Comparison of ENCODE assay signal across 12 cellular contexts in the genomic region with DNA sequence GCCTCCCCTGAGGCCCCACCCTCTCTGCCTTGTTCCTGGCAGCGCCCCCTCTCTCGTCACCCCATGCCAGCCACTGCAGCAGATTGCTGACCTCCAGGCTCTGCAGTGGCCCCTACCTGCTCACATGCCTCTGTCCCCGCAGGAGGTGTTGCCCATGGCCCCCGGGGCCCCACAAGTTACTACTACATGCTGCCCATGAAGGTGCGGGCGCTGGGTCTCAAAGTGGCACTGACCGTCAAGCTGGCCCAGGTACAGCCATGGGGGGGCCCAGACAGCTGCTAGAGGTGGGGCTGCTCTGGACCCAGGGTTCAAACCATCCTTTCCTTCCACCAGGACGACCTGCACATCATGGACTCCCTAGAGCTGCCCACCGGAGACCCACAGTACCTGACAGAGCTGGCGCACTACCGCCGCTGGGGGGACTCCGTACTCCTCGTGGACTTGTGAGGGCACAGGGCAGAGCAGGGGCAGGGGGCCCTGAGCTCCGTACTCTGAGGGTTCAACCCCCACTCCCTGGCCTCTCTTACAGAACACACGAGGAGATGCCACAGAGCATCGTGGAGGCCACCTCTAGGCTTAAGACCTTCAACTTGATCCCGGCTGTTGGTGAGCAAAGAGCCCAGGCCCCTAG. TPM values are rescaled to one million over a fixed set of nuclear protein-coding genes. Genes with fewer than 3 reads are reported as not detected.
DNase-seq lines count a peak whose midpoint lies in the region; ATAC-seq and TF ChIP-seq lines count a peak whose summit lies in the region.
"Had no signal": no experiment of that assay in that cellular context is flagged by ENCODE, and none has a peak within 500 bp of the region (broad histone marks: within the 10 kb centered on the region; RNA-seq: fewer than 3 reads in every experiment).

No MANE protein-coding gene starts in this region.

- H3K4me1 Mint-ChIP-seq in natural killer cell treated with Interleukin-12 subunit alpha and Interleukin-12 subunit beta and Interleukin-15 and Interleukin-18, amount 100 ng/mL, for 72 hours (ENCODE audit: low read depth in 2 of 2) = peaks cover 8 to 10% of the 10 kb centered on the region in 2 donors
- H3K4me1 Mint-ChIP-seq in natural killer cell (peaks cover 0 to 15% of the 10 kb centered on the region in 2 donors), endothelial cell (ENCODE audit: unreplicated experiment) (no peaks in the 10 kb centered on the region)
- H3K4me1 Mint-ChIP-seq in activated naive CD4-positive, alpha-beta T cell treated with anti-CD3 and anti-CD28 coated beads for 36 hours (ENCODE audit: low read depth) = peaks cover 36% of the 10 kb centered on the region
- H3K4me1 Mint-ChIP-seq in activated naive CD4-positive, alpha-beta T cell treated with anti-CD3 and anti-CD28 coated beads, Interleukin-2, amount 10 ng/mL, durations not matched to agents 7 days and 5 days = peaks cover 18% of the 10 kb centered on the region

- CTCF ChIA-PET in activated naive CD4-positive, alpha-beta T cell treated with anti-CD3 and anti-CD28 coated beads for 36 hours (lab: Charles Lee) = interaction anchor here (0.6 to 5.5 kb wide), 22 partner anchors 8 to 399 kb away, joined by 3 to 70 read pairs (median 4); a partner anchor contains a TSS
- CTCF ChIA-PET in activated naive CD4-positive, alpha-beta T cell treated with anti-CD3 and anti-CD28 coated beads, Interleukin-2, amount 10 ng/mL, durations not matched to agents 7 days and 5 days (lab: Charles Lee) = interaction anchor here (0.7 to 7.8 kb wide), 16 partner anchors 8 to 159 kb away, joined by 3 to 140 read pairs (median 5); a partner anchor contains a TSS

- no peaks in the 10 kb centered on the region for H3K27me3 Mint-ChIP-seq in natural killer cell treated with Interleukin-12 subunit alpha and Interleukin-12 subunit beta and Interleukin-15 and Interleukin-18, amount 100 ng/mL, for 72 hours
- H3K27me3 Mint-ChIP-seq in natural killer cell (ENCODE audit: low read depth in 2 of 2) = no peaks in the 10 kb centered on the region
- peaks cover 12% of the 10 kb centered on the region for H3K27me3 Mint-ChIP-seq in endothelial cell (ENCODE audit: unreplicated experiment)
- H3K27me3 Mint-ChIP-seq in activated naive CD4-positive, alpha-beta T cell treated with anti-CD3 and anti-CD28 coated beads for 36 hours (ENCODE audit: low read depth) = no peaks in the 10 kb centered on the region
- H3K27me3 Mint-ChIP-seq in activated naive CD4-positive, alpha-beta T cell treated with anti-CD3 and anti-CD28 coated beads, Interleukin-2, amount 10 ng/mL, durations not matched to agents 7 days and 5 days = no peaks in the 10 kb centered on the region
- H3K27me3 Mint-ChIP-seq: CD4-positive, alpha-beta memory T cell; effector memory CD8-positive, alpha-beta T cell had no signal

- intact Hi-C loops in natural killer cell (cut with micrococcal nuclease) = no loop called here
- intact Hi-C loops in activated naive CD4-positive, alpha-beta T cell treated with anti-CD3 and anti-CD28 coated beads for 36 hours (cut with micrococcal nuclease) = no loop called here

- H3K27ac Mint-ChIP-seq in natural killer cell treated with Interleukin-12 subunit alpha and Interleukin-12 subunit beta and Interleukin-15 and Interleukin-18, amount 100 ng/mL, for 72 hours = no peak overlapping the region
- H3K27ac Mint-ChIP-seq in natural killer cell (no peak overlapping the region), endothelial cell (ENCODE audit: unreplicated experiment) (no peak overlapping the region)
- no peak overlapping the region for H3K27ac Mint-ChIP-seq in activated naive CD4-positive, alpha-beta T cell treated with anti-CD3 and anti-CD28 coated beads for 36 hours
- no peak overlapping the region for H3K27ac Mint-ChIP-seq in activated naive CD4-positive, alpha-beta T cell treated with anti-CD3 and anti-CD28 coated beads, Interleukin-2, amount 10 ng/mL, durations not matched to agents 7 days and 5 days

- H3K36me3 Mint-ChIP-seq in natural killer cell treated with Interleukin-12 subunit alpha and Interleukin-12 subunit beta and Interleukin-15 and Interleukin-18, amount 100 ng/mL, for 72 hours = peaks cover 17% of the 10 kb centered on the region
- H3K36me3 Mint-ChIP-seq in natural killer cell (peaks cover 9% of the 10 kb centered on the region), endothelial cell (ENCODE audit: low read depth, unreplicated experiment) (peaks cover 35% of the 10 kb centered on the region)
- H3K36me3 Mint-ChIP-seq in activated naive CD4-positive, alpha-beta T cell treated with anti-CD3 and anti-CD28 coated beads for 36 hours (ENCODE audit: low read depth) = peaks cover 33% of the 10 kb centered on the region
- peaks cover 40% of the 10 kb centered on the region for H3K36me3 Mint-ChIP-seq in activated naive CD4-positive, alpha-beta T cell treated with anti-CD3 and anti-CD28 coated beads, Interleukin-2, amount 10 ng/mL, durations not matched to agents 7 days and 5 days

- no peaks in the 10 kb centered on the region for H3K9me3 Mint-ChIP-seq in natural killer cell treated with Interleukin-12 subunit alpha and Interleukin-12 subunit beta and Interleukin-15 and Interleukin-18, amount 100 ng/mL, for 72 hours
- no peaks in the 10 kb centered on the region for H3K9me3 Mint-ChIP-seq in natural killer cell
- no peaks in the 10 kb centered on the region for H3K9me3 Mint-ChIP-seq in endothelial cell (ENCODE audit: unreplicated experiment)
- H3K9me3 Mint-ChIP-seq in activated naive CD4-positive, alpha-beta T cell treated with anti-CD3 and anti-CD28 coated beads for 36 hours = no peaks in the 10 kb centered on the region
- no peaks in the 10 kb centered on the region for H3K9me3 Mint-ChIP-seq in activated naive CD4-positive, alpha-beta T cell treated with anti-CD3 and anti-CD28 coated beads, Interleukin-2, amount 10 ng/mL, durations not matched to agents 7 days and 5 days
- H3K9me3 Mint-ChIP-seq: CD4-positive, alpha-beta memory T cell; effector memory CD8-positive, alpha-beta T cell had no signal

- no peak overlapping the region for H3K4me3 Mint-ChIP-seq in natural killer cell treated with Interleukin-12 subunit alpha and Interleukin-12 subunit beta and Interleukin-15 and Interleukin-18, amount 100 ng/mL, for 72 hours
- H3K4me3 Mint-ChIP-seq in natural killer cell = no peak overlapping the region
- peak overlapping the region; percentile 31 for H3K4me3 Mint-ChIP-seq in endothelial cell (ENCODE audit: unreplicated experiment)
- H3K4me3 Mint-ChIP-seq in activated naive CD4-positive, alpha-beta T cell treated with anti-CD3 and anti-CD28 coated beads for 36 hours = no peak overlapping the region
- H3K4me3 Mint-ChIP-seq in activated naive CD4-positive, alpha-beta T cell treated with anti-CD3 and anti-CD28 coated beads, Interleukin-2, amount 10 ng/mL, durations not matched to agents 7 days and 5 days = no peak overlapping the region
- H3K4me3 Mint-ChIP-seq: effector memory CD8-positive, alpha-beta T cell had no signal

- peak; percentile 57 for DNase-seq in natural killer cell treated with Interleukin-12 subunit alpha and Interleukin-12 subunit beta and Interleukin-15 and Interleukin-18, amount 100 ng/mL, for 72 hours (ENCODE audit: low spot score)
- DNase-seq in natural killer cell (no peak), endothelial cell (ENCODE audit: low spot score) (no peak), NCI-H1092 (lab: John Stamatoyannopoulos, UW) (no peak)
- no peak for DNase-seq in activated naive CD4-positive, alpha-beta T cell treated with anti-CD3 and anti-CD28 coated beads for 36 hours
- DNase-seq in activated naive CD4-positive, alpha-beta T cell treated with anti-CD3 and anti-CD28 coated beads, Interleukin-2, amount 10 ng/mL, durations not matched to agents 7 days and 5 days = no peak
- DNase-seq: cortex of kidney, SIG-M5 had no signal

- no peak for TF ChIP-seq CTCF in natural killer cell (IDR thresholded peaks at IDR 0.05)
- TF ChIP-seq CTCF in endothelial cell (IDR thresholded peaks at IDR 0.05; ENCODE audit: unreplicated experiment) = no peak

- no peak for ATAC-seq in natural killer cell treated with Interleukin-12 subunit alpha and Interleukin-12 subunit beta and Interleukin-15 and Interleukin-18, amount 100 ng/mL, for 72 hours
- ATAC-seq in natural killer cell = no peak

RNA-seq across cellular contexts. Expression of a gene that starts 6.2 kb away (rescaled TPM):
- total RNA-seq in natural killer cell treated with Interleukin-12 subunit alpha and Interleukin-12 subunit beta and Interleukin-15 and Interleukin-18, amount 100 ng/mL, for 72 hours = 100 to 1,000 TPM in 1 of 2 donors, 10 to 100 TPM in 1; 79.1 to 140 TPM
- 10 to 100 TPM; 34.5 to 41.6 (median 40.2) TPM for total RNA-seq in natural killer cell
- 51.3 TPM for total RNA-seq in endothelial cell (ENCODE audit: unreplicated experiment)
- total RNA-seq in activated naive CD4-positive, alpha-beta T cell treated with anti-CD3 and anti-CD28 coated beads for 36 hours = 100 to 1,000 TPM; 115 to 116 TPM

RNA-seq across cellular contexts. Expression of a gene that starts 12.7 kb away (rescaled TPM):
- 100 to 1,000 TPM; 106 to 264 TPM for total RNA-seq in natural killer cell treated with Interleukin-12 subunit alpha and Interleukin-12 subunit beta and Interleukin-15 and Interleukin-18, amount 100 ng/mL, for 72 hours
- total RNA-seq in natural killer cell = 10 to 100 TPM; 33.1 to 73.7 (median 56.5) TPM
- total RNA-seq in endothelial cell (ENCODE audit: unreplicated experiment) = 7.2 TPM
- 10 to 100 TPM; 11.5 to 12.0 TPM for total RNA-seq in activated naive CD4-positive, alpha-beta T cell treated with anti-CD3 and anti-CD28 coated beads for 36 hours

RNA-seq across cellular contexts. Expression of a gene that starts 27.1 kb away (rescaled TPM):
- 1 to 10 TPM; 6.2 to 6.5 TPM for total RNA-seq in natural killer cell treated with Interleukin-12 subunit alpha and Interleukin-12 subunit beta and Interleukin-15 and Interleukin-18, amount 100 ng/mL, for 72 hours
- total RNA-seq in natural killer cell (10 to 100 TPM in 1 of 3 donors, 1 to 10 TPM in 2; 6.8 to 12.6 (median 9.5) TPM), endothelial cell (ENCODE audit: unreplicated experiment) (9.3 TPM)
- total RNA-seq in activated naive CD4-positive, alpha-beta T cell treated with anti-CD3 and anti-CD28 coated beads for 36 hours = 1 to 10 TPM; 3.4 TPM

RNA-seq across cellular contexts. Expression of a gene that starts 28.6 kb away (rescaled TPM):
- 1 to 10 TPM; 1.4 to 2.1 TPM for total RNA-seq in natural killer cell treated with Interleukin-12 subunit alpha and Interleukin-12 subunit beta and Interleukin-15 and Interleukin-18, amount 100 ng/mL, for 72 hours
- total RNA-seq in natural killer cell (1 to 10 TPM; 1.3 to 3.6 (median 3.0) TPM), endothelial cell (ENCODE audit: unreplicated experiment) (0.36 TPM)
- total RNA-seq in activated naive CD4-positive, alpha-beta T cell treated with anti-CD3 and anti-CD28 coated beads for 36 hours = not detected
- total RNA-seq: Peyer's patch, vagina had no signal

RNA-seq across cellular contexts. Expression of a gene that starts 31.6 kb away (rescaled TPM):
- under 1 TPM; 0.78 to 0.83 TPM for total RNA-seq in natural killer cell treated with Interleukin-12 subunit alpha and Interleukin-12 subunit beta and Interleukin-15 and Interleukin-18, amount 100 ng/mL, for 72 hours
- total RNA-seq in natural killer cell = 1 to 10 TPM; 1.1 to 1.6 (median 1.5) TPM
- not detected for total RNA-seq in endothelial cell (ENCODE audit: unreplicated experiment)
- under 1 TPM; 0.72 to 0.81 TPM for total RNA-seq in activated naive CD4-positive, alpha-beta T cell treated with anti-CD3 and anti-CD28 coated beads for 36 hours
